ENCODE assay signal across 8 cellular contexts in the genomic region with DNA sequence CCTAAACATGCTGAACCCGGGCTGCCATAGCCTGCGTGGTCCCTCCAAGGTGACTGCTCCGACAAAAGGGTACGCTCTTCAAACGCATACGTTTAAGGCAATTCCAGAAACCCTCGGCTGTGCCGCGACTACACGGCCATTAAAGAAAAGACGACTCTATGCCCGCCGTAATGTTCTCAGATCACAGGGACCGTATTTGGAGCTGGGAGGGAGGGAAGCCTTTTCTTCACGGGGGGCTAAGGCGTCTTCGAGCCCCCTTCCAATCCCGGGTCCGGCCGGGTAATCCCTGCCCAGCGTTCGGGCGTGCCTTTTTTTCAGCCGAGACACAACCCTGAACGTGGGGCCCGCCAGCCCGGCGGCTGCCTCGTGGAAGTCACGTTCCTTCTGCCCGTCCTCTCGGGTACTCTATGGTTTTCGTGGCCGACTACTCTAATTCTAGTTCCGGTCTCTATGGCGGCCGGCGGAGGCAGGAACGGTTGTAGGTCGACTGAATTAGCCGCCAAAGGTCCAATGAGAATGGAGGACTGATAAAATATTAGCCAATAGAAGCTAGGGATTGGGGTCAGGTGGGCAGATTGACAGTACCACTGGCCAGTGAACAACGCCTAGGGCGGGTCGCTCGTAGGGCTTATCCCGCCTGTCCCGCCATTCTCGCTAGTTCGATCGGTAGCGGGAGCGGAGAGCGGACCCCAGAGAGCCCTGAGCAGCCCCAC.
DNase-seq lines count a peak whose midpoint lies in the region; ATAC-seq and TF ChIP-seq lines count a peak whose summit lies in the region.

A gene (plus strand): TSS at position 648 of the 713 bp plus-strand sequence. CDS start 148 bp downstream, outside the sequence.

- peak; percentile 92 for ATAC-seq in GM19035 (IDR thresholded peaks at IDR 0.05; ENCODE audit: unreplicated experiment)
- ATAC-seq in HG03354 (IDR thresholded peaks at IDR 0.05; ENCODE audit: poor library complexity, severe bottlenecking, unreplicated experiment): peak; percentile 91
- ATAC-seq in activated CD4-positive, CD25-positive, alpha-beta regulatory T cell treated with anti-CD3 and anti-CD28 coated beads, Interleukin-2, amount 50 U/mL, for 24 hours: peak; percentile 94

- TF ChIP-seq CTCF in AG09319 (IDR thresholded peaks at IDR 0.05; ENCODE audit: low read depth, low read length): no peak

- peak; percentile 98 for DNase-seq in AG09319 (ENCODE audit: extremely low read depth, low read depth)
- DNase-seq in NCI-H446 treated with DMSO at 0.1 percent for 48 hours (lab: John Stamatoyannopoulos, UW): peak; percentile 99
- peak; percentile 99 for DNase-seq in cerebellar cortex (ENCODE audit: low spot score)
- DNase-seq in islet precursor cell: peak; percentile 99
- peak; percentile 91 to 97 (median 93) for DNase-seq in stimulated activated CD4-positive, alpha-beta T cell treated with anti-CD3 and anti-CD28 coated beads, Interleukin-12 subunit alpha, Interleukin-12 subunit beta, amount 100 ng/mL, for 48 hours (ENCODE audit: low read depth in 2 of 3, low spot score in 1 of 3)

Comparison
In these comparisons a context has a peak if more than half of its experiments do, and no peak if none do; other contexts are left out.
1. Peak in every context shown above with its lines: DNase-seq and ATAC-seq.